ENCODE assay signal across 1 cellular context in genomic region chr13:42039457-42039945, GRCh38.
TF ChIP-seq lines count a peak whose summit lies in the region.

No MANE protein-coding gene starts in this region.

TF ChIP-seq in SK-N-SH treated with all-trans-retinoic acid at 6 μM for 48 hours, 23 proteins besides CTCF, POLR2A, EP300 and RAD21 (continued from another document):
- TF ChIP-seq ZC3H10 (CRISPR knock-in tag; IDR thresholded peaks at IDR 0.05) (no peak), RARB (CRISPR knock-in tag; IDR thresholded peaks at IDR 0.05) (no peak), ESRRG (CRISPR knock-in tag; IDR thresholded peaks at IDR 0.05) (no peak), CSDC2 (CRISPR knock-in tag; IDR thresholded peaks at IDR 0.05) (no peak)
TF ChIP-seq in SK-N-SH treated with all-trans-retinoic acid at 6 μM for 48 hours: peak in this region for 0.
